In the genomic region with DNA sequence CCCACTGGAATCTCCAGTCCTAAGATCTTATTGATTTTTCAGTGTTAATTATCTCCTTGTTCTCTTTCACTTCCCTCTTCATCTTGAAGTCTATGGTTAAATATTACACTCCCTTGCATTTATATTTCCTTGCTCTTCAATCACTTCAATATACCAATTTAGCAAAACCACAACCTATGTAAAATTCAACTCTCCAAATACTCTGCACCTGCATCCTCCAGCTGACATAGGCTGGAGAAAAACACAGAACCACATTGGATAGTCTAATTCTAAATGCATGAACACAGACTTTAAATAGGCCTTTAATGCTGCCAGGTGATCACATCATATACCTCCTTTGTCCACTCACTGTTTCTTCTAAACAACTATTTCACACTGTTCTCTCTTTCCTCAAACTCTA, we compare ENCODE assay signal across 13 cellular contexts.
A peak's percentile ranks its signal among the peaks of the same experiment; 100 is the strongest.
DNase-seq lines count a peak whose midpoint lies in the region; ATAC-seq lines count a peak whose summit lies in the region.
"Had no signal": no experiment of that assay in that cellular context is flagged by ENCODE, and none has a peak within 500 bp of the region (broad histone marks: within the 10 kb centered on the region; RNA-seq: fewer than 3 reads in every experiment).

No MANE protein-coding gene starts in this region.

- H3K36me3 ChIP-seq in BLaER1 treated with 17β-estradiol and CSF1 and Interleukin-3, amounts not matched to agents 10 nM and 100 nM = peaks cover 0 to 54% (median 18%) of the 10 kb centered on the region in 11 experiments; a peak in 14 of 22 replicates

- H3K4me3 ChIP-seq in BLaER1 treated with 17β-estradiol and CSF1 and Interleukin-3, amounts not matched to agents 10 nM and 100 nM = no peak overlapping the region
- H3K4me3 ChIP-seq: A549 had no signal

- ATAC-seq in GM19395 (IDR thresholded peaks at IDR 0.05; ENCODE audit: unreplicated experiment) = peak; percentile 78
- ATAC-seq in HG02678 (IDR thresholded peaks at IDR 0.05; ENCODE audit: unreplicated experiment) = peak; percentile 74
- ATAC-seq in HG03432 (IDR thresholded peaks at IDR 0.05; ENCODE audit: unreplicated experiment) = peak; percentile 67
- no peak for ATAC-seq in activated T-helper 17 cell treated with anti-CD3 and anti-CD28 coated beads, Interleukin-2, amount 50 U/mL, for 72 hours (replicated peaks)
- ATAC-seq: A549, left cardiac atrium had no signal

- H3K9me3 Mint-ChIP-seq in activated T-helper 17 cell treated with anti-CD3 and anti-CD28 coated beads, Interleukin-2, amount 50 U/mL, for 72 hours = peaks cover 5% of the 10 kb centered on the region

- no peaks in the 10 kb centered on the region for H3K36me3 Mint-ChIP-seq in activated T-helper 17 cell treated with anti-CD3 and anti-CD28 coated beads, Interleukin-2, amount 50 U/mL, for 72 hours (ENCODE audit: low read depth)

- no peak overlapping the region for H3K9ac ChIP-seq in BLaER1 treated with 17β-estradiol and CSF1 and Interleukin-3, amounts not matched to agents 10 nM and 100 nM
- H3K9ac ChIP-seq: parathyroid adenoma had no signal

- no peaks in the 10 kb centered on the region for H3K27me3 ChIP-seq in BLaER1 treated with 17β-estradiol and CSF1 and Interleukin-3, amounts not matched to agents 10 nM and 100 nM

- H4K20me1 ChIP-seq in BLaER1 treated with 17β-estradiol and CSF1 and Interleukin-3, amounts not matched to agents 10 nM and 100 nM = no peaks in the 10 kb centered on the region

- peaks cover 0 to 7% (median 5%) of the 10 kb centered on the region in 11 experiments; a peak in 16 of 22 replicates for H3K9me3 ChIP-seq in BLaER1 treated with 17β-estradiol and CSF1 and Interleukin-3, amounts not matched to agents 10 nM and 100 nM (replicated peaks in 1 of 11)
- H3K9me3 ChIP-seq: A549 had no signal

- H3K4me3 Mint-ChIP-seq in activated T-helper 17 cell treated with anti-CD3 and anti-CD28 coated beads, Interleukin-2, amount 50 U/mL, for 72 hours = no peak overlapping the region

- no peaks in the 10 kb centered on the region for H3K4me1 Mint-ChIP-seq in activated T-helper 17 cell treated with anti-CD3 and anti-CD28 coated beads, Interleukin-2, amount 50 U/mL, for 72 hours

- H3K4me2 ChIP-seq in BLaER1 treated with 17β-estradiol and CSF1 and Interleukin-3, amounts not matched to agents 10 nM and 100 nM = peak overlapping the region in 8 of 11 experiments; percentile 47 to 85 (median 62); a peak in 16 of 22 replicates
- H3K4me2 ChIP-seq: A549 had no signal

- H3K27ac ChIP-seq in BLaER1 treated with 17β-estradiol and CSF1 and Interleukin-3, amounts not matched to agents 10 nM and 100 nM = peak overlapping the region in 1 of 11 experiments; percentile 32; a peak in 1 of 22 replicates
- H3K27ac ChIP-seq: A549, parathyroid adenoma had no signal

- no peaks in the 10 kb centered on the region for H3K27me3 Mint-ChIP-seq in activated T-helper 17 cell treated with anti-CD3 and anti-CD28 coated beads, Interleukin-2, amount 50 U/mL, for 72 hours

- peaks cover 0 to 70% (median 45%) of the 10 kb centered on the region in 10 experiments; a peak in 15 of 20 replicates for H3K4me1 ChIP-seq in BLaER1 treated with 17β-estradiol and CSF1 and Interleukin-3, amounts not matched to agents 10 nM and 100 nM
- H3K4me1 ChIP-seq: A549, parathyroid adenoma had no signal

- DNase-seq in kidney tubule cell (ENCODE audit: low spot score) (no peak), COLO829 (ENCODE audit: low spot score) (no peak), COR-L47 (lab: John Stamatoyannopoulos, UW) (no peak)
- DNase-seq: activated naive CD4-positive, alpha-beta T cell; left cardiac atrium; NCI-H2171 had no signal

- no peak overlapping the region for H3K27ac Mint-ChIP-seq in activated T-helper 17 cell treated with anti-CD3 and anti-CD28 coated beads, Interleukin-2, amount 50 U/mL, for 72 hours
